In the genomic region with DNA sequence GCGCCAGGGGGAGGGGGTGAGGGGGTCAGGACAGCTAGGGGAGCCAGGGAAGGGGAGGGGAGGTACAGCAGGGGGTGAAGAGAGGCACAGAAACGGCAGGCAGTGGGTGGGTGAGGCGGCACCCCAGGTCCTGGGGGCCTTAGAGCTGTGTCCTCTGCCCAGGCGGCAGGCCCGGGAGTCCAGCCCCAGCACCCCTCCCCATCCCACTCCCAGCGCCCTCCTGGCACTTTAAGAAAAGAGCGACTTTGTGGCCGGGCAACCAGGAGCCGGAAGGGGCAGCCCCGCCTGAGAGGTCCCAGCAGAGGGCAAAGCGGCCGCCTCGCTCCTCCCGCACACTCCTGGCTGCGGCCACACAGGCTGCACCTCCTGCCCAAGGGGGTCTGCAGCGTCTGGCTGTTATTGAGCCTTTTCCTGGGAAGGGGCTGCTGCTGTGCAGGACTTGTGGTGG, we compare ENCODE assay signal across 9 cellular contexts.
DNase-seq lines count a peak whose midpoint lies in the region; ATAC-seq and TF ChIP-seq lines count a peak whose summit lies in the region.
"Had no signal": no experiment of that assay in that cellular context is flagged by ENCODE, and none has a peak within 500 bp of the region (broad histone marks: within the 10 kb centered on the region; RNA-seq: fewer than 3 reads in every experiment).

No MANE protein-coding gene starts in this region.

- ATAC-seq in GM19467 (IDR thresholded peaks at IDR 0.05; ENCODE audit: unreplicated experiment) (no peak), GM19395 (IDR thresholded peaks at IDR 0.05; ENCODE audit: unreplicated experiment) (no peak)

- peaks cover 10% of the 10 kb centered on the region for H3K36me3 ChIP-seq in effector memory CD4-positive, alpha-beta T cell (ENCODE audit: control insufficient read depth, insufficient read depth, low read length)
- H3K36me3 ChIP-seq in mucosa of stomach (ENCODE audit: control insufficient read depth, insufficient read depth, low read length): no peaks in the 10 kb centered on the region

- H3K4me3 ChIP-seq in effector memory CD4-positive, alpha-beta T cell (ENCODE audit: insufficient read depth, low read depth, low read length, poor library complexity, severe bottlenecking): peak overlapping the region; percentile 52
- H3K4me3 ChIP-seq in mucosa of stomach (ENCODE audit: low read length): peak overlapping the region; percentile 50
- H3K4me3 ChIP-seq: lung had no signal

- H3K9ac ChIP-seq in mucosa of stomach (ENCODE audit: low read length): no peak overlapping the region

- no peaks in the 10 kb centered on the region for H3K9me3 ChIP-seq in effector memory CD4-positive, alpha-beta T cell (ENCODE audit: control insufficient read depth, low read length)
- H3K9me3 ChIP-seq in mucosa of stomach (ENCODE audit: control insufficient read depth, low read length): no peaks in the 10 kb centered on the region

- H3K27me3 ChIP-seq in effector memory CD4-positive, alpha-beta T cell (replicated peaks; ENCODE audit: control insufficient read depth, insufficient read depth, low read length, poor library complexity, severe bottlenecking): peaks cover 16% of the 10 kb centered on the region
- H3K27me3 ChIP-seq in mucosa of stomach (ENCODE audit: control insufficient read depth, insufficient read depth, low read length): no peaks in the 10 kb centered on the region

- peak overlapping the region; percentile 95 for H3K27ac ChIP-seq in 22Rv1
- H3K27ac ChIP-seq in effector memory CD4-positive, alpha-beta T cell (ENCODE audit: insufficient read depth, low read length, poor library complexity, severe bottlenecking): no peak overlapping the region

- TF ChIP-seq CTCF in 22Rv1 (IDR thresholded peaks at IDR 0.05): no peak

- DNase-seq in LoVo (ENCODE audit: low spot score): peak; percentile 49
- DNase-seq in effector memory CD4-positive, alpha-beta T cell: no peak
- DNase-seq in NCI-H2029 treated with DMSO at 0.1 percent for 48 hours (lab: John Stamatoyannopoulos, UW): no peak
- DNase-seq in NCI-H1092 treated with DMSO at 0.1 percent for 48 hours (lab: John Stamatoyannopoulos, UW): no peak

- H3K4me1 ChIP-seq in effector memory CD4-positive, alpha-beta T cell (ENCODE audit: control insufficient read depth, insufficient read depth, low read length, poor library complexity, severe bottlenecking): peaks cover 20% of the 10 kb centered on the region
- H3K4me1 ChIP-seq in mucosa of stomach (ENCODE audit: control insufficient read depth, insufficient read depth, low read length): peaks cover 54% of the 10 kb centered on the region
